Comparison of ENCODE assay signal across 18 cellular contexts in genomic region chr6:83069633-83070032, GRCh38. TPM values are rescaled to one million over a fixed set of nuclear protein-coding genes. Genes with fewer than 3 reads are reported as not detected.
DNase-seq lines count a peak whose midpoint lies in the region; ATAC-seq, FAIRE-seq and TF ChIP-seq lines count a peak whose summit lies in the region.
"Had no signal": no experiment of that assay in that cellular context is flagged by ENCODE, and none has a peak within 500 bp of the region (broad histone marks: within the 10 kb centered on the region; RNA-seq: fewer than 3 reads in every experiment).

No MANE protein-coding gene starts in this region.

- H3K9me3 ChIP-seq in HepG2 (ENCODE audit: low read length) (no peaks in the 10 kb centered on the region), right lobe of liver (no peaks in the 10 kb centered on the region), RWPE2 (ENCODE audit: severe bottlenecking) (no peaks in the 10 kb centered on the region)
- H3K9me3 ChIP-seq: BLaER1, left ventricle myocardium inferior, stomach had no signal

- H3K79me2 ChIP-seq in HepG2 (ENCODE audit: insufficient read depth, low read length), result peaks cover 23% of the 10 kb centered on the region

- H3K36me3 ChIP-seq in HepG2 (replicated peaks in 1 of 2; ENCODE audit: control insufficient read depth in 1 of 2, insufficient read depth in 2 of 2, low read length in 2 of 2), result no peaks in the 10 kb centered on the region
- no peaks in the 10 kb centered on the region for H3K36me3 ChIP-seq in right lobe of liver
- no peaks in the 10 kb centered on the region for H3K36me3 ChIP-seq in RWPE2 (ENCODE audit: low read depth)
- H3K36me3 ChIP-seq: BLaER1, left ventricle myocardium inferior, stomach had no signal

- DNase-seq in HepG2 (ENCODE audit: low spot score) (no peak), right lobe of liver (no peak), RWPE2 (ENCODE audit: low spot score) (no peak), foreskin keratinocyte (peak in 1 of 2 donors; percentile 28), GM10248 (ENCODE audit: extremely low spot score) (no peak), NCI-H510A (lab: John Stamatoyannopoulos, UW) (no peak)
- DNase-seq: activated CD4-positive, alpha-beta T cell treated with anti-CD3 and anti-CD28 coated beads for 36 hours; effector CD8-positive, alpha-beta T cell; glutamatergic neuron; left ventricle myocardium inferior; NCI-H1092 treated with DMSO at 0.1 percent for 48 hours; NCI-H446; stomach; trophoblast cell had no signal

- BruUV-seq in HepG2 (replicated peaks; lab: Mats Ljungman, UMichigan), result no TSS peak

- no peaks in the 10 kb centered on the region for H4K20me1 ChIP-seq in HepG2 (ENCODE audit: insufficient read depth, low read length)
- H4K20me1 ChIP-seq: BLaER1 had no signal

- H3K9ac ChIP-seq in HepG2 (ENCODE audit: insufficient read depth, low read depth, low read length), result 0 out of 2 replicates have a peak overlapping the region, but pooled peaks have one; percentile 10
- H3K9ac ChIP-seq: BLaER1 had no signal

- H3K27ac ChIP-seq in HepG2 (ENCODE audit: extremely low read length, insufficient read depth, low read length), result no peak overlapping the region
- no peak overlapping the region for H3K27ac ChIP-seq in right lobe of liver
- peak overlapping the region; percentile 76 for H3K27ac ChIP-seq in RWPE2 (ENCODE audit: poor library complexity, severe bottlenecking)
- peak overlapping the region; percentile 36 for H3K27ac ChIP-seq in foreskin keratinocyte
- H3K27ac ChIP-seq: BLaER1 had no signal

- ATAC-seq in HepG2 (no peak), right lobe of liver (no peak), RWPE2 (ENCODE audit: low read depth) (no peak), foreskin keratinocyte (no peak), HG03175 (IDR thresholded peaks at IDR 0.05; ENCODE audit: unreplicated experiment) (no peak), HG02970 (IDR thresholded peaks at IDR 0.05; ENCODE audit: low FRiP score, unreplicated experiment) (no peak)
- ATAC-seq: activated CD4-positive, alpha-beta T cell treated with anti-CD3 and anti-CD28 coated beads for 36 hours had no signal

- CTCF ChIA-PET in HepG2 (lab: Yijun Ruan, JAX; ENCODE audit: low intra/inter-chr PET ratio, low total read pairs) (no interaction called here), GM10248 (lab: Yijun Ruan, JAX) (interaction anchor here (0.8 to 10.4 kb wide), 4 partner anchors 17 to 445 kb away, joined by 3 to 260 read pairs (median 107); no protein-coding TSS in a partner anchor)

- intact Hi-C loops in HepG2 (cut with micrococcal nuclease; ENCODE audit: unreplicated experiment), result loop anchor here (5.0 kb wide), 2 partner anchors 443 to 822 kb away; partner anchors contain the start of genes IBTK and PRSS35
- intact Hi-C loops in right lobe of liver (cut with DNase I), result loop anchor here (5.0 kb wide), 1 partner anchor 148 kb away; no protein-coding TSS in a partner anchor

- FAIRE-seq in HepG2 (lab: Jason Lieb, UNC), result no peak
- FAIRE-seq: astrocyte had no signal

- TF ChIP-seq POLR2A in HepG2 (IDR thresholded peaks at IDR 0.05; ENCODE audit: insufficient read depth in 1 of 2, low read depth in 2 of 2, low read length in 2 of 2) (no peak), right lobe of liver (IDR thresholded peaks at IDR 0.05) (no peak)

- H3K4me1 ChIP-seq in HepG2 (ENCODE audit: insufficient read depth, low read length) (peaks cover 17% of the 10 kb centered on the region), right lobe of liver (peaks cover 0 to 7% (median under 1%) of the 10 kb centered on the region in 4 donors), RWPE2 (ENCODE audit: insufficient read depth, poor library complexity, severe bottlenecking) (peaks cover 38% of the 10 kb centered on the region), foreskin keratinocyte (peaks cover 33% of the 10 kb centered on the region)

- TF ChIP-seq EP300 in HepG2 (IDR thresholded peaks at IDR 0.05; ENCODE audit: low read depth in 2 of 2, low read length in 2 of 2) (no peak), HepG2 (CRISPR knock-in tag; IDR thresholded peaks at IDR 0.05; ENCODE audit: borderline replicate concordance) (no peak)

- TF ChIP-seq RAD21 in HepG2 (CRISPR knock-in tag; IDR thresholded peaks at IDR 0.05), result no peak

- POLR2A ChIA-PET in HepG2 (lab: Yijun Ruan, JAX) (no interaction called here), GM10248 (lab: Yijun Ruan, JAX) (no interaction called here)

- in situ Hi-C loops in HepG2 (cut with HindIII; ENCODE audit: extremely low pct_ligation_motif_present, low pct_unique_long_range_greater_than_20kb), result loop anchor here (5.0 to 25.0 kb wide), 4 partner anchors 148 to 822 kb away; partner anchors contain the start of genes IBTK and PRSS35

- H3K27me3 ChIP-seq in HepG2 (ENCODE audit: control insufficient read depth in 1 of 2, insufficient read depth in 2 of 2, low read length in 2 of 2) (no peaks in the 10 kb centered on the region; a peak in 1 of 5 replicates), right lobe of liver (no peaks in the 10 kb centered on the region), RWPE2 (ENCODE audit: insufficient read depth, poor library complexity, severe bottlenecking) (no peaks in the 10 kb centered on the region), foreskin keratinocyte (no peaks in the 10 kb centered on the region)
- H3K27me3 ChIP-seq: BLaER1, stomach had no signal

- H3K4me3 ChIP-seq in HepG2 (replicated peaks in 1 of 3; ENCODE audit: insufficient read depth in 1 of 3, low read depth in 2 of 3, low read length in 3 of 3), result no peak overlapping the region
- no peak overlapping the region for H3K4me3 ChIP-seq in right lobe of liver
- H3K4me3 ChIP-seq in RWPE2 (ENCODE audit: severe bottlenecking), result no peak overlapping the region
- H3K4me3 ChIP-seq: BLaER1 had no signal

- TF ChIP-seq CTCF in HepG2 (CRISPR knock-in tag; IDR thresholded peaks at IDR 0.05) (no peak), right lobe of liver (IDR thresholded peaks at IDR 0.05) (no peak), RWPE2 (IDR thresholded peaks at IDR 0.05; ENCODE audit: poor library complexity, severe bottlenecking) (no peak), foreskin keratinocyte (conservative IDR thresholded peaks at IDR 0.05) (no peak), GM10248 (IDR thresholded peaks at IDR 0.05; ENCODE audit: control extremely low read depth, extremely low read depth, low read depth, missing control alignments) (no peak)

- no peak overlapping the region for H2AFZ ChIP-seq in HepG2 (ENCODE audit: low read length)

- H3K4me2 ChIP-seq in HepG2 (ENCODE audit: low read depth, low read length), result peak overlapping the region; percentile 89; the same call in 1 of the 2 replicates

RNA-seq across cellular contexts. Expression of gene DOP1A, which starts 2.2 kb away (rescaled TPM):
- total RNA-seq in HepG2 (2016; rRNA removed; fragmentation: Illumina TruSeq; extraction: Trizol) (16.7 and 18.9 TPM in 2 replicates), right lobe of liver (10 to 100 TPM in 2 of 6 experiments, 1 to 10 TPM in 4; 8.9 to 15.1 (median 9.5) TPM), foreskin keratinocyte (13.0 and 14.0 TPM in 2 replicates)
- 1.5 and 2.3 TPM in 2 replicates for total RNA-seq in HepG2 (2016; cell fraction: cytosol; rRNA removed; fragmentation: Illumina TruSeq; extraction: Trizol; ENCODE audit: low read depth)
- 14.9 and 22.1 TPM in 2 replicates for total RNA-seq in HepG2 (2016; cell fraction: insoluble cytoplasmic fraction; rRNA removed; fragmentation: Illumina TruSeq; extraction: Trizol)
- 3.9 and 4.7 TPM in 2 replicates for total RNA-seq in HepG2 (2016; cell fraction: membrane; rRNA removed; fragmentation: Illumina TruSeq; extraction: Trizol)
- total RNA-seq in HepG2 (2016; cell fraction: nucleus; rRNA removed; fragmentation: Illumina TruSeq; extraction: Trizol), result 30.0 and 33.1 TPM in 2 replicates
- polyA plus RNA-seq in HepG2 (2011; rRNA removed) (4.2 and 5.2 TPM in 2 replicates), foreskin keratinocyte (1.7 and 2.4 TPM in 2 replicates)
- polyA plus RNA-seq in HepG2 (2011; cell fraction: cytosol; rRNA removed), result 1.4 and 3.4 TPM in 2 replicates
- 7.5 and 10.8 TPM in 2 replicates for polyA plus RNA-seq in HepG2 (2011; cell fraction: nucleus; rRNA removed)
- 3.9 and 7.2 TPM in 2 replicates for polyA plus RNA-seq in HepG2 (2012)
- polyA plus RNA-seq in HepG2 (2016; cell fraction: cytosol; fragmentation: Illumina TruSeq; extraction: Trizol; ENCODE audit: low read depth), result 0.24 and 0.29 TPM in 2 replicates
- 6.5 and 6.8 TPM in 2 replicates for polyA plus RNA-seq in HepG2 (2016; cell fraction: insoluble cytoplasmic fraction; fragmentation: Illumina TruSeq; extraction: Trizol; ENCODE audit: low read depth)
- 0.56 and 0.57 TPM in 2 replicates for polyA plus RNA-seq in HepG2 (2016; cell fraction: membrane; fragmentation: Illumina TruSeq; extraction: Trizol; ENCODE audit: low read depth)
- 13.6 and 20.3 TPM in 2 replicates for polyA plus RNA-seq in HepG2 (2016; cell fraction: nucleus; fragmentation: Illumina TruSeq; extraction: Trizol; ENCODE audit: insufficient read depth, low read depth)
- 10.2 and 12.9 TPM in 2 replicates for polyA minus RNA-seq in HepG2 (2011; rRNA and poly(A)+ RNA removed; ENCODE audit: low replicate concordance)
- polyA minus RNA-seq in HepG2 (2011; cell fraction: cytosol; rRNA and poly(A)+ RNA removed), result 9.6 and 10.1 TPM in 2 replicates
- polyA minus RNA-seq in HepG2 (2011; cell fraction: nucleus; rRNA and poly(A)+ RNA removed), result 33.6 and 43.5 TPM in 2 replicates

RNA-seq across cellular contexts. Expression of gene UBE3D, which starts 4.0 kb away (rescaled TPM):
- total RNA-seq in HepG2 (2016; rRNA removed; fragmentation: Illumina TruSeq; extraction: Trizol), result 11.4 and 12.3 TPM in 2 replicates
- 14.8 and 15.3 TPM in 2 replicates for total RNA-seq in HepG2 (2016; cell fraction: cytosol; rRNA removed; fragmentation: Illumina TruSeq; extraction: Trizol; ENCODE audit: low read depth)
- total RNA-seq in HepG2 (2016; cell fraction: insoluble cytoplasmic fraction; rRNA removed; fragmentation: Illumina TruSeq; extraction: Trizol), result 10.2 and 14.5 TPM in 2 replicates
- 11.2 and 12.0 TPM in 2 replicates for total RNA-seq in HepG2 (2016; cell fraction: membrane; rRNA removed; fragmentation: Illumina TruSeq; extraction: Trizol)
- 19.3 and 19.9 TPM in 2 replicates for total RNA-seq in HepG2 (2016; cell fraction: nucleus; rRNA removed; fragmentation: Illumina TruSeq; extraction: Trizol)
- 3.4 and 5.1 TPM in 2 replicates for polyA plus RNA-seq in HepG2 (2011; rRNA removed)
- polyA plus RNA-seq in HepG2 (2011; cell fraction: cytosol; rRNA removed), result 2.8 and 3.6 TPM in 2 replicates
- 2.6 and 2.7 TPM in 2 replicates for polyA plus RNA-seq in HepG2 (2011; cell fraction: nucleus; rRNA removed)
- 4.1 and 4.3 TPM in 2 replicates for polyA plus RNA-seq in HepG2 (2012)
- polyA plus RNA-seq in HepG2 (2016; cell fraction: cytosol; fragmentation: Illumina TruSeq; extraction: Trizol; ENCODE audit: low read depth), result 3.1 and 3.8 TPM in 2 replicates
- 9.8 and 11.2 TPM in 2 replicates for polyA plus RNA-seq in HepG2 (2016; cell fraction: insoluble cytoplasmic fraction; fragmentation: Illumina TruSeq; extraction: Trizol; ENCODE audit: low read depth)
- polyA plus RNA-seq in HepG2 (2016; cell fraction: membrane; fragmentation: Illumina TruSeq; extraction: Trizol; ENCODE audit: low read depth), result 5.6 and 6.4 TPM in 2 replicates
- 6.4 and 7.3 TPM in 2 replicates for polyA plus RNA-seq in HepG2 (2016; cell fraction: nucleus; fragmentation: Illumina TruSeq; extraction: Trizol; ENCODE audit: insufficient read depth, low read depth)
- 4.1 and 4.5 TPM in 2 replicates for polyA minus RNA-seq in HepG2 (2011; rRNA and poly(A)+ RNA removed; ENCODE audit: low replicate concordance)
- polyA minus RNA-seq in HepG2 (2011; cell fraction: cytosol; rRNA and poly(A)+ RNA removed), result 3.8 and 4.3 TPM in 2 replicates
- 23.1 and 23.9 TPM in 2 replicates for polyA minus RNA-seq in HepG2 (2011; cell fraction: nucleus; rRNA and poly(A)+ RNA removed)
- 1 to 10 TPM; 1.6 to 4.8 (median 2.1) TPM for total RNA-seq in right lobe of liver
- 5.3 TPM in 2 replicates for total RNA-seq in foreskin keratinocyte
- 3.4 and 4.2 TPM in 2 replicates for polyA plus RNA-seq in foreskin keratinocyte

Comparison
In these comparisons a context has a peak if more than half of its experiments do, and no peak if none do; other contexts are left out.
1. H3K27ac ChIP-seq: peak in RWPE2 (single experiment) and foreskin keratinocyte (single experiment); none in HepG2 (single experiment) and right lobe of liver (0 of 3).